ENCODE assay signal across 8 cellular contexts in the genomic region with DNA sequence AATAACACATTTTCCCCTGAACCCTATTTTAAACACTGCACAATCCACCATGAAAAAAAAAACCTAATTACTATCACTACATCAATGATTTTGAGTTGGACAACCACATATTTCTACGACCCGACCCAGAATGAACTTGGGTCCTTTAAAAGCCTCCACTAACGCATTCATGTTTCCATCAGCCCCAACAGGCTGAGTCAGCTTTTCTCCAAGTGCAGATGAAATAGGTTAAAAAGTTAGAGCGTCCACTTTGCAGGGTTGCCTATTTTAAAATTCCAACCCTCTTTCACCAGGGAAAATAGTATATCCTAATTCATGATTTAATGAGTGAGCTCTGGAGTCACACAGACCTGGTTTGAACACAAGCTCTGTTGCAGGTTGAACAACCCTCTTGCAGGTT.
"Had no signal": no experiment of that assay in that cellular context is flagged by ENCODE, and none has a peak within 500 bp of the region (broad histone marks: within the 10 kb centered on the region; RNA-seq: fewer than 3 reads in every experiment).

No MANE protein-coding gene starts in this region.

- ATAC-seq: GM12878 had no signal

- FAIRE-seq: G401.6, GM12878, GM12891, GM12892, GM18507, GM19239 had no signal

- H3K4me3 ChIP-seq: GM12878 had no signal

- DNase-seq: GDM1, GF-D8 had no signal
